In genomic region chr18:1177232-1177631, GRCh38 we compare ENCODE assay signal across 36 cellular contexts.
DNase-seq lines count a peak whose midpoint lies in the region; ATAC-seq, FAIRE-seq and TF ChIP-seq lines count a peak whose summit lies in the region.
"Had no signal": no experiment of that assay in that cellular context is flagged by ENCODE, and none has a peak within 500 bp of the region (broad histone marks: within the 10 kb centered on the region; RNA-seq: fewer than 3 reads in every experiment).

No MANE protein-coding gene starts in this region.

- no peaks in the 10 kb centered on the region for H3K4me1 Mint-ChIP-seq in endodermal cell
- H3K4me1 Mint-ChIP-seq: B cell; CD14-positive monocyte; CD4-positive, alpha-beta memory T cell; CD4-positive, CD25-positive, alpha-beta regulatory T cell; CD8-positive, alpha-beta memory T cell had no signal

- H3K27me3 ChIP-seq in K562 (ENCODE audit: control insufficient read depth in 2 of 2, insufficient read depth in 2 of 2, low read length in 2 of 2), result no peaks in the 10 kb centered on the region
- no peaks in the 10 kb centered on the region for H3K27me3 ChIP-seq in endodermal cell (ENCODE audit: control insufficient read depth, insufficient read depth, low read length, poor library complexity, severe bottlenecking)
- H3K27me3 ChIP-seq: BE2C; BLaER1; BLaER1 treated with 17β-estradiol and CSF1 and Interleukin-3, amounts not matched to agents 10 nM and 100 nM had no signal

- H3K9me3 ChIP-seq in HEK293 (ENCODE audit: control insufficient read depth, insufficient read depth, low read depth, low read length) (no peaks in the 10 kb centered on the region), K562 (replicated peaks; ENCODE audit: control insufficient read depth, insufficient read depth, low read depth, low read length) (no peaks in the 10 kb centered on the region), endodermal cell (ENCODE audit: control insufficient read depth, low read length) (peaks cover 48% of the 10 kb centered on the region)
- H3K9me3 ChIP-seq: A549, BE2C, Caco-2 had no signal

- no peak for TF ChIP-seq POLR2A in K562 (conservative IDR thresholded peaks at IDR 0.05)

- in situ Hi-C loops in K562 (cut with MboI), result no loop called here

- CTCF ChIA-PET in HEK293 (lab: Yijun Ruan, JAX), result no interaction called here
- CTCF ChIA-PET in K562 (lab: Yijun Ruan, JAX; ENCODE audit: low intra/inter-chr PET ratio), result no interaction called here
- CTCF ChIA-PET in GM10248 (lab: Yijun Ruan, JAX), result no interaction called here

- no peaks in the 10 kb centered on the region for H3K79me2 ChIP-seq in K562 (ENCODE audit: control insufficient read depth, insufficient read depth, low read length)

- no peak for TF ChIP-seq RAD21 in K562 (CRISPR knock-in tag; conservative IDR thresholded peaks at IDR 0.05 in 1 of 2, IDR thresholded peaks at IDR 0.05 in 1 of 2)

- H3K36me3 Mint-ChIP-seq in endodermal cell (ENCODE audit: low read depth), result peaks cover 13% of the 10 kb centered on the region
- H3K36me3 Mint-ChIP-seq: CD14-positive monocyte; CD4-positive, alpha-beta memory T cell; CD4-positive, CD25-positive, alpha-beta regulatory T cell; CD8-positive, alpha-beta T cell had no signal

- no TSS peak for BruUV-seq in K562 (replicated peaks; lab: Mats Ljungman, UMichigan)

- H3K27me3 Mint-ChIP-seq in endodermal cell (ENCODE audit: insufficient read depth), result no peaks in the 10 kb centered on the region
- H3K27me3 Mint-ChIP-seq: B cell; CD4-positive, alpha-beta memory T cell; CD4-positive, alpha-beta T cell; CD4-positive, CD25-positive, alpha-beta regulatory T cell; CD8-positive, alpha-beta memory T cell had no signal

- H3K4me3 Mint-ChIP-seq in endodermal cell, result no peak overlapping the region
- H3K4me3 Mint-ChIP-seq: B cell; CD14-positive monocyte; CD4-positive, alpha-beta memory T cell; CD4-positive, alpha-beta T cell; CD4-positive, CD25-positive, alpha-beta regulatory T cell; CD8-positive, alpha-beta memory T cell; CD8-positive, alpha-beta T cell had no signal

- FAIRE-seq in D721Med (lab: Jason Lieb, UNC), result peak; percentile 41
- FAIRE-seq in K562 (lab: Jason Lieb, UNC), result no peak
- FAIRE-seq: A204.1, A549 had no signal

- H3K27ac Mint-ChIP-seq in endodermal cell, result no peak overlapping the region
- H3K27ac Mint-ChIP-seq: B cell; CD4-positive, alpha-beta T cell; CD4-positive, CD25-positive, alpha-beta regulatory T cell; CD8-positive, alpha-beta memory T cell; CD8-positive, alpha-beta T cell had no signal

- H3K4me1 ChIP-seq in HEK293 (ENCODE audit: control insufficient read depth, insufficient read depth, low read length) (no peaks in the 10 kb centered on the region), K562 (replicated peaks in 1 of 2; ENCODE audit: control insufficient read depth in 2 of 2, insufficient read depth in 2 of 2, low read length in 2 of 2) (no peaks in the 10 kb centered on the region), endodermal cell (ENCODE audit: control insufficient read depth, insufficient read depth, low read length) (no peaks in the 10 kb centered on the region)
- H3K4me1 ChIP-seq: A549; BE2C; BLaER1; BLaER1 treated with 17β-estradiol and CSF1 and Interleukin-3, amounts not matched to agents 10 nM and 100 nM; Caco-2 had no signal

- no peak for ATAC-seq in K562
- no peak for ATAC-seq in GM19455 (IDR thresholded peaks at IDR 0.05; ENCODE audit: unreplicated experiment)
- ATAC-seq: A549; CD8-positive, alpha-beta T cell had no signal

- no peaks in the 10 kb centered on the region for H3K9me1 ChIP-seq in K562 (ENCODE audit: control insufficient read depth, insufficient read depth, low read length)

- H3K36me3 ChIP-seq in HEK293 (ENCODE audit: control insufficient read depth in 2 of 2, insufficient read depth in 1 of 2, low read length in 2 of 2) (no peaks in the 10 kb centered on the region), K562 (ENCODE audit: control insufficient read depth, insufficient read depth, low read length) (no peaks in the 10 kb centered on the region), endodermal cell (ENCODE audit: control insufficient read depth, insufficient read depth, low read length) (no peaks in the 10 kb centered on the region)
- H3K36me3 ChIP-seq: BE2C; BLaER1; BLaER1 treated with 17β-estradiol and CSF1 and Interleukin-3, amounts not matched to agents 10 nM and 100 nM had no signal

- H2AFZ ChIP-seq in K562 (ENCODE audit: low read depth, low read length), result no peak overlapping the region

- TF ChIP-seq CTCF in D721Med (IDR thresholded peaks at IDR 0.05; ENCODE audit: insufficient read depth, missing control alignments) (no peak), HEK293 (tag by site-specific recombination; IDR thresholded peaks at IDR 0.05) (no peak), K562 (IDR thresholded peaks at IDR 0.05 in 2 of 3, conservative IDR thresholded peaks at IDR 0.05 in 1 of 3; ENCODE audit: insufficient read depth in 2 of 3, low read depth in 1 of 3, low read length in 3 of 3) (no peak), endodermal cell (conservative IDR thresholded peaks at IDR 0.05) (no peak), GM10248 (IDR thresholded peaks at IDR 0.05; ENCODE audit: control extremely low read depth, extremely low read depth, low read depth, missing control alignments) (no peak)

- H3K4me3 ChIP-seq in HEK293 (ENCODE audit: low read depth, low read length) (no peak overlapping the region), K562 (no peak overlapping the region), endodermal cell (ENCODE audit: low read length) (peak overlapping the region; percentile 47)
- H3K4me3 ChIP-seq: A549; BLaER1; BLaER1 treated with 17β-estradiol and CSF1 and Interleukin-3, amounts not matched to agents 10 nM and 100 nM had no signal

- H3K27ac ChIP-seq in HEK293 (ENCODE audit: extremely low read depth, low read depth, low read length), result no peak overlapping the region
- H3K27ac ChIP-seq in K562 (ENCODE audit: extremely low read depth, low read depth, low read length), result no peak overlapping the region
- H3K27ac ChIP-seq in endodermal cell (ENCODE audit: low read depth, low read length), result no peak overlapping the region
- H3K27ac ChIP-seq: 22Rv1; A549; BLaER1; BLaER1 treated with 17β-estradiol and CSF1 and Interleukin-3, amounts not matched to agents 10 nM and 100 nM; C4-2B had no signal

- peaks cover 38% of the 10 kb centered on the region for H3K9me3 Mint-ChIP-seq in endodermal cell

- POLR2A ChIA-PET in HEK293 (lab: Yijun Ruan, JAX) (no interaction called here), K562 (lab: Yijun Ruan, JAX) (interaction anchor here (0.5 kb wide), 1 partner anchor 303 kb away, joined by 3 read pairs; no protein-coding TSS in a partner anchor), GM10248 (lab: Yijun Ruan, JAX) (no interaction called here)

- H4K20me1 ChIP-seq in K562 (replicated peaks; ENCODE audit: control insufficient read depth, insufficient read depth, low read length), result no peaks in the 10 kb centered on the region
- H4K20me1 ChIP-seq: BLaER1; BLaER1 treated with 17β-estradiol and CSF1 and Interleukin-3, amounts not matched to agents 10 nM and 100 nM had no signal

- H3K9ac ChIP-seq in K562 (ENCODE audit: insufficient read depth in 1 of 2, low read depth in 2 of 2, low read length in 2 of 2) (no peak overlapping the region), endodermal cell (ENCODE audit: extremely low read depth, low read length, poor library complexity, severe bottlenecking) (no peak overlapping the region)
- H3K9ac ChIP-seq: BLaER1; BLaER1 treated with 17β-estradiol and CSF1 and Interleukin-3, amounts not matched to agents 10 nM and 100 nM had no signal

- no peak for TF ChIP-seq EP300 in K562 (IDR thresholded peaks at IDR 0.05; ENCODE audit: low read length)

- DNase-seq in D721Med (ENCODE audit: insufficient read length, low spot score) (no peak), K562 (ENCODE audit: extremely low read depth in 1 of 4, low spot score in 3 of 4) (no peak), endodermal cell (no peak), GM10248 (ENCODE audit: extremely low spot score) (no peak), NCI-H2029 treated with DMSO at 0.1 percent for 48 hours (lab: John Stamatoyannopoulos, UW) (no peak)
- DNase-seq in stimulated activated CD8-positive, alpha-beta memory T cell treated with anti-CD3 and anti-CD28 coated beads, Interleukin-4, amount 100 ng/mL, for 48 hours, result no peak
- DNase-seq: 8988T; ACHN; AML-193; BE2C; C1 segment of cervical spinal cord; Caco-2; Calu3; CD4-positive, alpha-beta memory T cell; CD4-positive, alpha-beta T cell; CD4-positive, CD25-positive, alpha-beta regulatory T cell; CD8-positive, alpha-beta memory T cell; CD8-positive, alpha-beta T cell; COR-L47; DMS 273 treated with DMSO at 0.1 percent for 48 hours; DMS153; DMS53; DMS79; DMS79 treated with DMSO at 0.1 percent for 48 hours; DND-41; EL had no signal

- intact Hi-C loops in K562 (cut with micrococcal nuclease), result no loop called here

- no peak overlapping the region for H3K4me2 ChIP-seq in K562 (ENCODE audit: insufficient read depth, low read length)
- H3K4me2 ChIP-seq: A549; BLaER1; BLaER1 treated with 17β-estradiol and CSF1 and Interleukin-3, amounts not matched to agents 10 nM and 100 nM had no signal

TF ChIP-seq in HEK293, 187 proteins besides CTCF, POLR2A, EP300 and RAD21:
- TF ChIP-seq REPIN1 (tag by site-specific recombination; IDR thresholded peaks at IDR 0.05; ENCODE audit: low read depth) (no peak), ZNF791 (tag by site-specific recombination; IDR thresholded peaks at IDR 0.05) (peak; percentile 87)

TF ChIP-seq in K562, 482 proteins besides CTCF, POLR2A, EP300 and RAD21 (continues in another document):
- no peak for TF ChIP-seq KDM2B (CRISPR knock-in tag; IDR thresholded peaks at IDR 0.05)
